Comparison of ENCODE assay signal across 1 cellular context in the genomic region with DNA sequence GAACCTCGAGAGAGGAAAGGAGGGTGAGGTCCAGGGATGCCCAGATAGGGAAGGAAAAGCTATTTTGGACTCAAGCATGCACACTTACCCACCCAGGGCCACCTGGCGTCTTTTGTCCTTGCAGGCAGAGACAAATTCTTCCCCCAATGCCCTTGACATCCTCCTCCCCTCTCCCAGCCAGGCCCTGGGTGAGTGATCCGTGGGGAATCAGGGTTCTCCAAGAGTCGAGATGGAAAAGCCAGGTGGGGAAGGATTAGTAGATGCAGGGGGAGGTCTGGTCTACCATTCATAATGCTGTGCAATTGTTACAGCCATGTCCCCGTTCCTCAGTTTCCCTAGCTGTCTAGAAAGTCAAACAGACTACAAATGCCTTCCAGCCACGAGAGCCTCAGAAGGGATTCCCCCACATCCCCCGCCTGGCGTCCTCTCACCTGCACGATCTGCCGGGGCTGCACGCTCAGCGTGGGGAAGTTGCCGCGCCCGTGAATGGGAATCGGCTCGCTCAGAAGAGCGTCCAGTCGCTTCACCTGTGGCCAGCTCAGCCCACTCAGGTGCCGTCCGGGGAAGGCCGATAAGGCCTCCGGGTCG.
TF ChIP-seq lines count a peak whose summit lies in the region.

No MANE protein-coding gene starts in this region.

TF ChIP-seq in H1, 55 proteins besides CTCF, POLR2A, EP300 and RAD21:
- TF ChIP-seq GABPA (IDR thresholded peaks at IDR 0.05; ENCODE audit: borderline replicate concordance, insufficient read depth, low read length) = no peak
- no peak for TF ChIP-seq KDM5A (IDR thresholded peaks at IDR 0.05; ENCODE audit: low read length)
- TF ChIP-seq TAF1 (IDR thresholded peaks at IDR 0.05; ENCODE audit: low read depth, low read length) = no peak
- TF ChIP-seq YY1 (IDR thresholded peaks at IDR 0.05; ENCODE audit: low read depth, low read length) = no peak
- TF ChIP-seq USF2 (IDR thresholded peaks at IDR 0.05; ENCODE audit: low read length) = no peak
- TF ChIP-seq RXRA (IDR thresholded peaks at IDR 0.05; ENCODE audit: insufficient read depth, low read depth, low read length) = no peak
- no peak for TF ChIP-seq BRCA1 (IDR thresholded peaks at IDR 0.05; ENCODE audit: low read depth, low read length)
- TF ChIP-seq SAP30 (IDR thresholded peaks at IDR 0.05; ENCODE audit: insufficient read depth, insufficient replicate concordance, low read length) = peak; percentile 81
